In the genomic region with DNA sequence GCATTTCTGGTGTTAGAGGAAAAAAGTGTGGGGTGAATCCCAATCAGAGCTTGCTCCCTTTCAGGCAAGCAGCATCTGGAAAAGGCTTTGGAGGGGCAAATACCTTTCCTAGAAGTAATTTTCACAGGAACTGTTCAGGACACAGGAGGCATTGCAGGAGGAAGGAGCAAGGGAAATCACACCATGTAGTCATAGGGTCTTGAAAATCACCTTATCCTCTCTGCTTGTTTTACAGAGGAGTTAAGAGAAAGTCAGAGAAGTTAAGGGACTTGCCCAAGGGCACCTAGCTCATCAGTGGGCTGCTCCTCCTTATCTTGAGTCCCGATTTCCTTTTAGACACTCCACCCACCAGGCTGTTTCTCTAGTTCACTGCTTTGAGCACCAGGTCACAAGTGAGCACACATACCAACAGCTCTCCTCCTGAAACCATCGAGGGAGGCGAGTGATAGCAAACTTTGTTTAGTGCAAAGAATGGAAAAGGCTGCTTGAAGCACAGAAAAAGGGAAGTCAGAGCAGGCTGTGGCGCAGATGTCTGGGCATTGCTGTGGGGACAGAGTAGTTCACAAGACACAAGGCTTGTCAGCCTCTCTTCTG, we compare ENCODE assay signal across 9 cellular contexts.
A peak's percentile ranks its signal among the peaks of the same experiment; 100 is the strongest.
DNase-seq lines count a peak whose midpoint lies in the region; ATAC-seq and TF ChIP-seq lines count a peak whose summit lies in the region.
"Had no signal": no experiment of that assay in that cellular context is flagged by ENCODE, and none has a peak within 500 bp of the region (broad histone marks: within the 10 kb centered on the region; RNA-seq: fewer than 3 reads in every experiment).

No MANE protein-coding gene starts in this region.

- peak overlapping the region; percentile 97 to 99 (median 97) for H3K27ac Mint-ChIP-seq in IgD-negative memory B cell
- no peak overlapping the region for H3K27ac Mint-ChIP-seq in mesothelial cell of epicardium

- H3K27me3 Mint-ChIP-seq in IgD-negative memory B cell (peaks cover 3% of the 10 kb centered on the region), mesothelial cell of epicardium (ENCODE audit: low read depth) (peaks cover 16% of the 10 kb centered on the region)

- H3K27me3 ChIP-seq in vagina: no peaks in the 10 kb centered on the region
- H3K27me3 ChIP-seq: body of pancreas had no signal

- no peak overlapping the region for H3K4me3 ChIP-seq in vagina
- H3K4me3 ChIP-seq: body of pancreas had no signal

- H3K36me3 Mint-ChIP-seq in IgD-negative memory B cell (no peaks in the 10 kb centered on the region), mesothelial cell of epicardium (no peaks in the 10 kb centered on the region)

- H3K36me3 ChIP-seq in vagina: no peaks in the 10 kb centered on the region

- intact Hi-C loops in left ventricle myocardium superior (cut with micrococcal nuclease) (no loop called here), vagina (cut with DNase I) (no loop called here)

- H3K4me1 ChIP-seq in vagina: no peaks in the 10 kb centered on the region
- H3K4me1 ChIP-seq: body of pancreas had no signal

- TF ChIP-seq CTCF in vagina (IDR thresholded peaks at IDR 0.05) (no peak), mesothelial cell of epicardium (IDR thresholded peaks at IDR 0.05; ENCODE audit: unreplicated experiment) (no peak)

- peaks cover 1 to 6% (median 4%) of the 10 kb centered on the region in 3 donors for H3K9me3 Mint-ChIP-seq in IgD-negative memory B cell
- H3K9me3 Mint-ChIP-seq in mesothelial cell of epicardium: peaks cover 18% of the 10 kb centered on the region

- H3K9me3 ChIP-seq in vagina: no peaks in the 10 kb centered on the region
- H3K9me3 ChIP-seq: body of pancreas had no signal

- H3K4me1 Mint-ChIP-seq in IgD-negative memory B cell (peaks cover 46 to 62% (median 54%) of the 10 kb centered on the region in 3 donors), mesothelial cell of epicardium (no peaks in the 10 kb centered on the region)

- H3K27ac ChIP-seq in vagina: no peak overlapping the region
- H3K27ac ChIP-seq: body of pancreas had no signal

- ATAC-seq in GM18511 (IDR thresholded peaks at IDR 0.05; ENCODE audit: unreplicated experiment) (peak; percentile 63), GM21529 (IDR thresholded peaks at IDR 0.05; ENCODE audit: unreplicated experiment) (peak; percentile 53), left ventricle myocardium superior (peak; percentile 31)
- ATAC-seq: body of pancreas had no signal

- TF ChIP-seq POLR2A in vagina (IDR thresholded peaks at IDR 0.05): no peak

- DNase-seq in left ventricle myocardium superior (peak; percentile 40), vagina (ENCODE audit: extremely low spot score in 2 of 2) (no peak), mesothelial cell of epicardium (ENCODE audit: low spot score in 2 of 2, unreplicated experiment in 2 of 2) (no peak), NCI-H1105 (lab: John Stamatoyannopoulos, UW) (no peak), NCI-H82 treated with DMSO at 0.1 percent for 48 hours (lab: John Stamatoyannopoulos, UW; ENCODE audit: unreplicated experiment) (no peak)

- H3K4me3 Mint-ChIP-seq in IgD-negative memory B cell: peak overlapping the region; percentile 60 to 85 (median 81)
- no peak overlapping the region for H3K4me3 Mint-ChIP-seq in mesothelial cell of epicardium
